13 cellular contexts compared by ENCODE assay signal in the genomic region with DNA sequence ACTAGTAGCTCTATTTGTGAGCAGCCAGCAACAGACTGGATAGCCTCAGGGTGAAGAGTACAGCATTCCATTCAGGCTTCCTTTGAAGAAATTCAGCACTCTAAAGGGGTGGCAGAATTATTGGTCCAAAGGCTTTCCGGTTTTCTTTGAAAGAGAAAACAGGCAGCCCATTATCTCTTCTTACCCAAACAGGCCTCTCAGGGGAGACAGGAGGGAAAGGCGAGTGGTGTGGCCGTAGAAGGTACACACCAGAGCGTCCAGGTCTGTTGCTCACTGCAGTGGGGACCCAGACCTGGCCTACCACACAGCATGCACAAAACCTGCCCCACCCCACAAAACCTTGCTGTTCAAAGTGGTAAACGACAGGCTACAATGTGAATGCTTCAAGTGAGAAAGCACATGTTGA.
DNase-seq lines count a peak whose midpoint lies in the region; ATAC-seq, FAIRE-seq and TF ChIP-seq lines count a peak whose summit lies in the region.
"Had no signal": no experiment of that assay in that cellular context is flagged by ENCODE, and none has a peak within 500 bp of the region (broad histone marks: within the 10 kb centered on the region; RNA-seq: fewer than 3 reads in every experiment).

No MANE protein-coding gene starts in this region.

- TF ChIP-seq POLR2A in A549 (IDR thresholded peaks at IDR 0.05; ENCODE audit: low read length): no peak
- no peak for TF ChIP-seq POLR2A in adrenal gland (IDR thresholded peaks at IDR 0.05)

- H4K8ac ChIP-seq in mesendoderm (ENCODE audit: low read depth, low read length): no peak overlapping the region

- H3K4me2 ChIP-seq in A549: peak overlapping the region; percentile 81
- no peak overlapping the region for H3K4me2 ChIP-seq in mesendoderm (ENCODE audit: low read length)

- H3K27ac ChIP-seq in A549: peak overlapping the region; percentile 83 to 87
- H3K27ac ChIP-seq in HEK293 (ENCODE audit: extremely low read depth, low read depth, low read length): peak overlapping the region; percentile 95
- H3K27ac ChIP-seq in mesendoderm (ENCODE audit: low read depth, low read length): peak overlapping the region; percentile 58
- no peak overlapping the region for H3K27ac ChIP-seq in adrenal gland
- H3K27ac ChIP-seq: ascending aorta had no signal

- no peak overlapping the region for H2BK5ac ChIP-seq in mesendoderm (ENCODE audit: low read length)

- H3K4ac ChIP-seq in mesendoderm (ENCODE audit: low read depth, low read length): peak overlapping the region; percentile 97

- no peaks in the 10 kb centered on the region for H3K36me3 ChIP-seq in HEK293 (ENCODE audit: control insufficient read depth in 2 of 2, insufficient read depth in 1 of 2, low read length in 2 of 2)
- no peaks in the 10 kb centered on the region for H3K36me3 ChIP-seq in adipocyte (ENCODE audit: control insufficient read depth, insufficient read depth, low read length, severe bottlenecking)
- no peaks in the 10 kb centered on the region for H3K36me3 ChIP-seq in mesendoderm (ENCODE audit: control insufficient read depth, insufficient read depth, low read length)
- no peaks in the 10 kb centered on the region for H3K36me3 ChIP-seq in adrenal gland (replicated peaks in 1 of 2)
- H3K36me3 ChIP-seq: ascending aorta had no signal

- FAIRE-seq in A549 (lab: Jason Lieb, UNC): no peak
- FAIRE-seq: islet of Langerhans had no signal

- TF ChIP-seq CTCF in A549 (IDR thresholded peaks at IDR 0.05): no peak
- no peak for TF ChIP-seq CTCF in HEK293 (tag by site-specific recombination; IDR thresholded peaks at IDR 0.05)
- TF ChIP-seq CTCF in adrenal gland (IDR thresholded peaks at IDR 0.05): no peak

- peak overlapping the region; percentile 52 for H3K56ac ChIP-seq in mesendoderm (ENCODE audit: low read length)

- H3K9ac ChIP-seq in adipocyte (ENCODE audit: low read length) (no peak overlapping the region), mesendoderm (ENCODE audit: low read length) (no peak overlapping the region)

- CTCF ChIA-PET in A549 (lab: Yijun Ruan, JAX): no interaction called here
- CTCF ChIA-PET in HEK293 (lab: Yijun Ruan, JAX): interaction anchor here (0.6 to 1.4 kb wide), 2 partner anchors 78 to 479 kb away, joined by 3 read pairs; no protein-coding TSS in a partner anchor

- no peak for TF ChIP-seq EP300 in A549 (IDR thresholded peaks at IDR 0.05)

- H3K4me1 ChIP-seq in A549 (peaks cover 50% of the 10 kb centered on the region), HEK293 (ENCODE audit: control insufficient read depth, insufficient read depth, low read length) (peaks cover 74% of the 10 kb centered on the region), adipocyte (ENCODE audit: control insufficient read depth, insufficient read depth, low read length) (peaks cover 42% of the 10 kb centered on the region), mesendoderm (ENCODE audit: control insufficient read depth, low read depth, low read length) (peaks cover 36% of the 10 kb centered on the region), adrenal gland (replicated peaks in 1 of 2) (peaks cover 7 to 42% of the 10 kb centered on the region in 2 donors)

- no peak overlapping the region for H3K4me3 ChIP-seq in A549
- H3K4me3 ChIP-seq in HEK293 (ENCODE audit: low read depth, low read length): no peak overlapping the region; the same call in 1 of the 2 replicates
- H3K4me3 ChIP-seq in adipocyte (ENCODE audit: low read length): no peak overlapping the region
- H3K4me3 ChIP-seq in mesendoderm (ENCODE audit: low read length): no peak overlapping the region
- H3K4me3 ChIP-seq in adrenal gland: no peak overlapping the region
- H3K4me3 ChIP-seq: ascending aorta had no signal

- H3K23ac ChIP-seq in mesendoderm (ENCODE audit: low read length): no peak overlapping the region

- H4K5ac ChIP-seq in mesendoderm (ENCODE audit: low read length): no peak overlapping the region

- H3K27me3 ChIP-seq in adipocyte (replicated peaks; ENCODE audit: control insufficient read depth, insufficient read depth, low read length): no peaks in the 10 kb centered on the region
- no peaks in the 10 kb centered on the region for H3K27me3 ChIP-seq in mesendoderm (ENCODE audit: insufficient read depth, low read length, poor library complexity)
- no peaks in the 10 kb centered on the region for H3K27me3 ChIP-seq in adrenal gland
- H3K27me3 ChIP-seq: ascending aorta had no signal

- no peak overlapping the region for H2BK15ac ChIP-seq in mesendoderm (replicated peaks; ENCODE audit: low read depth)

- H3K79me2 ChIP-seq in mesendoderm (ENCODE audit: control insufficient read depth, insufficient read depth, low read length): peaks cover 27% of the 10 kb centered on the region

- no peak for ATAC-seq in A549
- ATAC-seq in HG03095 (IDR thresholded peaks at IDR 0.05; ENCODE audit: unreplicated experiment): no peak

- POLR2A ChIA-PET in A549 (lab: Yijun Ruan, JAX) (no interaction called here), HEK293 (lab: Yijun Ruan, JAX) (no interaction called here)

- DNase-seq in A549 (ENCODE audit: low read depth in 1 of 2, low spot score in 1 of 2): no peak
- peak; percentile 48 for DNase-seq in adipocyte (ENCODE audit: low read depth)
- DNase-seq in mesendoderm: peak; percentile 84
- DNase-seq in activated CD4-positive, CD25-positive, alpha-beta regulatory T cell (lab: John Stamatoyannopoulos, UW): no peak
- no peak for DNase-seq in Ammon's horn (ENCODE audit: low spot score)
- DNase-seq in adrenal gland: no peak
- DNase-seq: nucleus accumbens; RPMI8226; stimulated activated CD4-positive, alpha-beta T cell treated with anti-CD3 and anti-CD28 coated beads, Interleukin-4, amount 100 ng/mL, for 4 hours had no signal

- no peak overlapping the region for H2AK5ac ChIP-seq in mesendoderm (ENCODE audit: low read length)

- 82% methylated on average over 5 of the region's 5 CpGs for WGBS in A549 (ENCODE audit: missing lambda C conversion rate)
- no CpG with 5 or more reads among the region's 5 CpGs for WGBS in mesendoderm (ENCODE audit: extremely low coverage, insufficient coverage, low lambda C conversion rate)
- WGBS in adrenal gland, 4 donors: 87 to 93% (median 92%) methylated on average over 5 of the region's 5 CpGs

- H3K9me3 ChIP-seq in A549 (no peaks in the 10 kb centered on the region), HEK293 (ENCODE audit: control insufficient read depth, insufficient read depth, low read depth, low read length) (no peaks in the 10 kb centered on the region), adipocyte (ENCODE audit: control insufficient read depth, low read length) (no peaks in the 10 kb centered on the region), adrenal gland (replicated peaks in 1 of 3) (no peaks in the 10 kb centered on the region)
- H3K9me3 ChIP-seq: ascending aorta had no signal

- peak overlapping the region; percentile 62 for H3K18ac ChIP-seq in mesendoderm (ENCODE audit: low read length)

- H2BK120ac ChIP-seq in mesendoderm (ENCODE audit: low read depth, low read length): no peak overlapping the region

- intact Hi-C loops in adrenal gland (cut with DNase I): no loop called here

- TF ChIP-seq RAD21 in A549 (conservative IDR thresholded peaks at IDR 0.05 in 1 of 2, IDR thresholded peaks at IDR 0.05 in 1 of 2): no peak

- H3K79me1 ChIP-seq in mesendoderm (ENCODE audit: low read length): peaks cover 22% of the 10 kb centered on the region

TF ChIP-seq in A549, 52 proteins besides CTCF, POLR2A, EP300 and RAD21:
- TF ChIP-seq EHF (CRISPR knock-in tag; IDR thresholded peaks at IDR 0.05): 0 out of 2 replicates have a peak, but pooled peaks have one; percentile 32
- TF ChIP-seq MAX (IDR thresholded peaks at IDR 0.05): no peak
- no peak for TF ChIP-seq FOSB (CRISPR knock-in tag; IDR thresholded peaks at IDR 0.05)
- TF ChIP-seq RFX5 (IDR thresholded peaks at IDR 0.05): no peak
- no peak for TF ChIP-seq SREBF2 (IDR thresholded peaks at IDR 0.05)

TF ChIP-seq in HEK293, 187 proteins besides CTCF, POLR2A, EP300 and RAD21:
- TF ChIP-seq ZNF18 (tag by site-specific recombination; IDR thresholded peaks at IDR 0.05) (no peak), OSR2 (tag by site-specific recombination; IDR thresholded peaks at IDR 0.05) (0 out of 2 replicates have a peak, but pooled peaks have one; percentile 12), ZSCAN23 (tag by site-specific recombination; IDR thresholded peaks at IDR 0.05) (no peak), ZNF830 (tag by site-specific recombination; IDR thresholded peaks at IDR 0.05; ENCODE audit: low read depth) (no peak), PRDM1 (tag by site-specific recombination; IDR thresholded peaks at IDR 0.05) (0 out of 2 replicates have a peak, but pooled peaks have one; percentile 10), SCRT2 (tag by site-specific recombination; IDR thresholded peaks at IDR 0.05) (peak; percentile 51; the same call in 1 of the 2 replicates), ZNF571 (tag by site-specific recombination; IDR thresholded peaks at IDR 0.05) (no peak), BCL6B (tag by site-specific recombination; IDR thresholded peaks at IDR 0.05) (peak; percentile 56; the same call in 1 of the 2 replicates)

Comparison
In these comparisons a context has a peak if more than half of its experiments do, and no peak if none do; other contexts are left out.
1. DNase-seq: peak in adipocyte (single experiment) and mesendoderm (single experiment); none in A549 (0 of 2), activated CD4-positive, CD25-positive, alpha-beta regulatory T cell (0 of 4), Ammon's horn (single experiment) and adrenal gland (0 of 7).
2. H3K27ac ChIP-seq: peak in A549 (2 of 2), HEK293 (single experiment) and mesendoderm (single experiment); none in adrenal gland (0 of 5).